Comparison of ENCODE assay signal across 25 cellular contexts in the genomic region with DNA sequence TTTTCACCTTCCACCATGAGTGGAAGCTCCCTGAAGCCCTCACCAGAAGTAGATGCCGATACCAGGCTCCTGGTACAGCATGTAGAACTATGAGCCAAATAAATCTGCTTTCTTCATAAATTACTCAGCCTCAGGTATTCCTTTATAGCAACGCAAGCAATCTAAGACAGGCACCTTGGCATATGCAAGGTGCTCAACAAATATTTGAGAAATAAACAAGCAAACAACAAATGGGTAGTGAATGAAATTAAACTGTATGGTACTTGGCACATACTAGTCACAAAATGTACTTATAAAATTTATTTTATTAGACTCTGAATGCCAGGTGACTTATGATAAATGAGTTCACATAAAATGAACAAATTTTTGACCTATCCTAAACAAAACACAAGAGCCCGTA.
"Had no signal": no experiment of that assay in that cellular context is flagged by ENCODE, and none has a peak within 500 bp of the region (broad histone marks: within the 10 kb centered on the region; RNA-seq: fewer than 3 reads in every experiment).

No MANE protein-coding gene starts in this region.

- H3K4me3 ChIP-seq: left lung, lower lobe of right lung, mucosa of descending colon, ovary, skin epidermis, suprapubic skin, thoracic aorta, tibial artery, upper lobe of right lung had no signal

- H3K27ac ChIP-seq: lower lobe of right lung, ovary, skin epidermis, suprapubic skin, thoracic aorta, tibial artery, upper lobe of right lung had no signal

- H3K36me3 ChIP-seq: left lung, lower lobe of right lung, ovary, suprapubic skin, thoracic aorta, tibial artery, upper lobe of right lung had no signal

- H3K36me3 Mint-ChIP-seq: immature natural killer cell; naive thymus-derived CD4-positive, alpha-beta T cell; natural killer cell treated with Interleukin-12 subunit alpha and Interleukin-12 subunit beta and Interleukin-15 and Interleukin-18, amount 100 ng/mL, for 72 hours had no signal

- H3K9me3 ChIP-seq: left lung, lower lobe of right lung, mucosa of descending colon, ovary, suprapubic skin, thoracic aorta, tibial artery, upper lobe of right lung had no signal

- H3K4me1 Mint-ChIP-seq: immature natural killer cell; naive thymus-derived CD4-positive, alpha-beta T cell had no signal

- H3K9me3 Mint-ChIP-seq: immature natural killer cell; natural killer cell treated with Interleukin-12 subunit alpha and Interleukin-12 subunit beta and Interleukin-15 and Interleukin-18, amount 100 ng/mL, for 72 hours; stimulated activated naive CD8-positive, alpha-beta T cell treated with anti-CD3 and anti-CD28 coated beads, Interleukin-15, Interleukin-2, amounts not matched to agents 100 ng/mL and 50 ng/mL, for 24 hours had no signal

- H3K27me3 ChIP-seq: left lung, ovary, suprapubic skin, tibial artery, upper lobe of right lung had no signal

- DNase-seq: hippocampal formation; immature natural killer cell; kidney; left colon; left lung; lower lobe of right lung; midbrain; mucosa of descending colon; naive thymus-derived CD4-positive, alpha-beta T cell; ovary; retina; right cardiac atrium; stimulated activated CD4-positive, alpha-beta T cell treated with anti-CD3 and anti-CD28 coated beads, Interleukin-12 subunit alpha, Interleukin-12 subunit beta, amount 100 ng/mL, for 4 hours; stimulated activated CD4-positive, alpha-beta T cell treated with anti-CD3 and anti-CD28 coated beads, Interleukin-15, amount 100 ng/mL, for 24 hours; stimulated activated CD4-positive, alpha-beta T cell treated with anti-CD3 and anti-CD28 coated beads, Interleukin-2, amount 100 ng/mL, for 24 hours; stimulated activated CD4-positive, alpha-beta T cell treated with anti-CD3 and anti-CD28 coated beads, Interleukin-4, amount 100 ng/mL, for 1 hour; stimulated activated naive CD4-positive, alpha-beta T cell; tibial artery; trophoblast cell; upper lobe of right lung had no signal

- H3K27ac Mint-ChIP-seq: immature natural killer cell; naive thymus-derived CD4-positive, alpha-beta T cell; natural killer cell treated with Interleukin-12 subunit alpha and Interleukin-12 subunit beta and Interleukin-15 and Interleukin-18, amount 100 ng/mL, for 72 hours; stimulated activated naive CD8-positive, alpha-beta T cell treated with anti-CD3 and anti-CD28 coated beads, Interleukin-15, Interleukin-2, amounts not matched to agents 100 ng/mL and 50 ng/mL, for 24 hours had no signal

- H3K4me3 Mint-ChIP-seq: immature natural killer cell; naive thymus-derived CD4-positive, alpha-beta T cell; natural killer cell treated with Interleukin-12 subunit alpha and Interleukin-12 subunit beta and Interleukin-15 and Interleukin-18, amount 100 ng/mL, for 72 hours; stimulated activated naive CD8-positive, alpha-beta T cell treated with anti-CD3 and anti-CD28 coated beads, Interleukin-15, Interleukin-2, amounts not matched to agents 100 ng/mL and 50 ng/mL, for 24 hours had no signal
